ENCODE assay signal across 12 cellular contexts in genomic region chr2:224930124-224930523, GRCh38.
DNase-seq lines count a peak whose midpoint lies in the region; TF ChIP-seq lines count a peak whose summit lies in the region.
"Had no signal": no experiment of that assay in that cellular context is flagged by ENCODE, and none has a peak within 500 bp of the region (broad histone marks: within the 10 kb centered on the region; RNA-seq: fewer than 3 reads in every experiment).

No MANE protein-coding gene starts in this region.

- peak overlapping the region; percentile 5 to 86 (median 72) for H3K27ac ChIP-seq in spleen
- no peak overlapping the region for H3K27ac ChIP-seq in thyroid gland
- no peak overlapping the region for H3K27ac ChIP-seq in esophagus squamous epithelium
- H3K27ac ChIP-seq in esophagus muscularis mucosa (replicated peaks in 1 of 4): no peak overlapping the region

- TF ChIP-seq POLR2A in NB4 (IDR thresholded peaks at IDR 0.05; ENCODE audit: extremely low read depth, insufficient read length) (no peak), spleen (IDR thresholded peaks at IDR 0.05) (no peak), thyroid gland (IDR thresholded peaks at IDR 0.05) (no peak), esophagus squamous epithelium (IDR thresholded peaks at IDR 0.05) (no peak), esophagus muscularis mucosa (IDR thresholded peaks at IDR 0.05; ENCODE audit: low read depth) (no peak)

- H3K4me3 ChIP-seq in NB4 (ENCODE audit: low read depth, low read length) (no peak overlapping the region), spleen (no peak overlapping the region), thyroid gland (replicated peaks in 1 of 3) (no peak overlapping the region), esophagus squamous epithelium (no peak overlapping the region), esophagus muscularis mucosa (no peak overlapping the region)
- H3K4me3 ChIP-seq: skin epidermis had no signal

- H3K4me1 ChIP-seq in spleen (peaks cover 45 to 100% (median 97%) of the 10 kb centered on the region in 6 donors), thyroid gland (peaks cover 14 to 23% of the 10 kb centered on the region in 2 donors), esophagus squamous epithelium (peaks cover 8 to 75% (median 16%) of the 10 kb centered on the region in 3 donors), esophagus muscularis mucosa (peaks cover 0 to 63% (median 30%) of the 10 kb centered on the region in 4 donors)

- no peaks in the 10 kb centered on the region for H3K9me3 Mint-ChIP-seq in activated T-cell treated with anti-CD3 and anti-CD28 coated beads, Interleukin-2, amount 50 U/mL, for 24 hours
- H3K9me3 Mint-ChIP-seq in activated T-helper 1 cell treated with anti-CD3 and anti-CD28 coated beads, Interleukin-12 subunit alpha, Interleukin-12 subunit beta, Interleukin-2, Interleukin-4 antibody, amounts not matched to agents 30 ng/mL and 10 ng/mL and 1 ng/mL, durations not matched to agents 14 hours and 24 hours and 36 hours: no peaks in the 10 kb centered on the region
- H3K9me3 Mint-ChIP-seq: nephron progenitor cell had no signal

- TF ChIP-seq CTCF in NB4 (IDR thresholded peaks at IDR 0.05; ENCODE audit: low read depth, low read length) (no peak), spleen (IDR thresholded peaks at IDR 0.05 in 8 of 11, conservative IDR thresholded peaks at IDR 0.05 in 3 of 11) (no peak), thyroid gland (IDR thresholded peaks at IDR 0.05) (no peak), esophagus squamous epithelium (IDR thresholded peaks at IDR 0.05) (no peak), esophagus muscularis mucosa (IDR thresholded peaks at IDR 0.05) (no peak)

- H3K27me3 Mint-ChIP-seq in activated T-cell treated with anti-CD3 and anti-CD28 coated beads, Interleukin-2, amount 50 U/mL, for 24 hours: no peaks in the 10 kb centered on the region
- H3K27me3 Mint-ChIP-seq in activated T-helper 1 cell treated with anti-CD3 and anti-CD28 coated beads, Interleukin-12 subunit alpha, Interleukin-12 subunit beta, Interleukin-2, Interleukin-4 antibody, amounts not matched to agents 30 ng/mL and 10 ng/mL and 1 ng/mL, durations not matched to agents 14 hours and 24 hours and 36 hours (ENCODE audit: insufficient read depth): no peaks in the 10 kb centered on the region

- H3K4me1 Mint-ChIP-seq in activated T-cell treated with anti-CD3 and anti-CD28 coated beads, Interleukin-2, amount 50 U/mL, for 24 hours (ENCODE audit: low read depth): peaks cover 100% of the 10 kb centered on the region
- peaks cover 100% of the 10 kb centered on the region for H3K4me1 Mint-ChIP-seq in activated T-helper 1 cell treated with anti-CD3 and anti-CD28 coated beads, Interleukin-12 subunit alpha, Interleukin-12 subunit beta, Interleukin-2, Interleukin-4 antibody, amounts not matched to agents 30 ng/mL and 10 ng/mL and 1 ng/mL, durations not matched to agents 14 hours and 24 hours and 36 hours (ENCODE audit: low read depth)
- H3K4me1 Mint-ChIP-seq: nephron progenitor cell had no signal

- intact Hi-C loops in activated T-helper 1 cell treated with anti-CD3 and anti-CD28 coated beads, Interleukin-12 subunit alpha, Interleukin-12 subunit beta, Interleukin-2, Interleukin-4 antibody, amounts not matched to agents 30 ng/mL and 10 ng/mL and 1 ng/mL, durations not matched to agents 14 hours and 24 hours and 36 hours (cut with micrococcal nuclease): loop anchor here (5.0 to 10.0 kb wide), 2 partner anchors 988 to 1865 kb away; partner anchors contain the start of gene IRS1
- intact Hi-C loops in spleen (cut with DNase I; ENCODE audit: low total_unique reads) (loop anchor here (10.0 kb wide), 1 partner anchor 75 kb away; no protein-coding TSS in a partner anchor), thyroid gland (cut with DNase I) (no loop called here), esophagus squamous epithelium (cut with DNase I) (no loop called here), esophagus muscularis mucosa (cut with DNase I) (no loop called here)

- WGBS in spleen, 5 donors: 7 to 30% (median 18%) methylated on average over 5 of the region's 5 CpGs
- WGBS in thyroid gland, 2 donors: 59 to 72% methylated on average over 5 of the region's 5 CpGs
- WGBS in esophagus squamous epithelium, 2 donors: 41 to 74% methylated on average over 4 to 5 of the region's 5 CpGs
- 74% methylated on average over 5 of the region's 5 CpGs for WGBS in esophagus muscularis mucosa

- H3K27me3 ChIP-seq in spleen (replicated peaks in 1 of 7) (no peaks in the 10 kb centered on the region), thyroid gland (no peaks in the 10 kb centered on the region), esophagus squamous epithelium (no peaks in the 10 kb centered on the region), esophagus muscularis mucosa (no peaks in the 10 kb centered on the region)

- no peak for TF ChIP-seq EP300 in esophagus muscularis mucosa (IDR thresholded peaks at IDR 0.05)

- peaks cover 0 to 70% (median 6%) of the 10 kb centered on the region in 6 donors for H3K36me3 ChIP-seq in spleen
- no peaks in the 10 kb centered on the region for H3K36me3 ChIP-seq in thyroid gland
- no peaks in the 10 kb centered on the region for H3K36me3 ChIP-seq in esophagus squamous epithelium
- no peaks in the 10 kb centered on the region for H3K36me3 ChIP-seq in esophagus muscularis mucosa

- peaks cover 89% of the 10 kb centered on the region for H3K36me3 Mint-ChIP-seq in activated T-cell treated with anti-CD3 and anti-CD28 coated beads, Interleukin-2, amount 50 U/mL, for 24 hours (ENCODE audit: low read depth)
- H3K36me3 Mint-ChIP-seq in activated T-helper 1 cell treated with anti-CD3 and anti-CD28 coated beads, Interleukin-12 subunit alpha, Interleukin-12 subunit beta, Interleukin-2, Interleukin-4 antibody, amounts not matched to agents 30 ng/mL and 10 ng/mL and 1 ng/mL, durations not matched to agents 14 hours and 24 hours and 36 hours (ENCODE audit: low read depth): peaks cover 64% of the 10 kb centered on the region

- peak overlapping the region; percentile 100 for H3K27ac Mint-ChIP-seq in activated T-cell treated with anti-CD3 and anti-CD28 coated beads, Interleukin-2, amount 50 U/mL, for 24 hours
- peak overlapping the region; percentile 84 for H3K27ac Mint-ChIP-seq in activated T-helper 1 cell treated with anti-CD3 and anti-CD28 coated beads, Interleukin-12 subunit alpha, Interleukin-12 subunit beta, Interleukin-2, Interleukin-4 antibody, amounts not matched to agents 30 ng/mL and 10 ng/mL and 1 ng/mL, durations not matched to agents 14 hours and 24 hours and 36 hours
- H3K27ac Mint-ChIP-seq: nephron progenitor cell had no signal

- peak overlapping the region; percentile 63 for H3K4me3 Mint-ChIP-seq in activated T-cell treated with anti-CD3 and anti-CD28 coated beads, Interleukin-2, amount 50 U/mL, for 24 hours
- peak overlapping the region; percentile 63 for H3K4me3 Mint-ChIP-seq in activated T-helper 1 cell treated with anti-CD3 and anti-CD28 coated beads, Interleukin-12 subunit alpha, Interleukin-12 subunit beta, Interleukin-2, Interleukin-4 antibody, amounts not matched to agents 30 ng/mL and 10 ng/mL and 1 ng/mL, durations not matched to agents 14 hours and 24 hours and 36 hours
- H3K4me3 Mint-ChIP-seq: nephron progenitor cell had no signal

- DNase-seq in activated T-cell treated with anti-CD3 and anti-CD28 coated beads, Interleukin-2, amount 50 U/mL, for 24 hours: no peak
- DNase-seq in activated T-cell treated with anti-CD3 and anti-CD28 coated beads for 4 hours: no peak
- peak; percentile 70 for DNase-seq in NB4 (ENCODE audit: low read depth)
- no peak for DNase-seq in activated T-helper 1 cell treated with anti-CD3 and anti-CD28 coated beads, Interleukin-12 subunit alpha, Interleukin-12 subunit beta, Interleukin-2, Interleukin-4 antibody, amounts not matched to agents 30 ng/mL and 10 ng/mL and 1 ng/mL, durations not matched to agents 14 hours and 24 hours and 36 hours (ENCODE audit: low spot score)
- DNase-seq in spleen: no peak
- no peak for DNase-seq in thyroid gland
- no peak for DNase-seq in esophagus squamous epithelium (lab: John Stamatoyannopoulos, UW)
- DNase-seq in esophagus muscularis mucosa (ENCODE audit: extremely low spot score): no peak
- DNase-seq: activated CD4-positive, CD25-positive, alpha-beta regulatory T cell treated with anti-CD3 and anti-CD28 coated beads, Interleukin-2, amount 50 U/mL, for 72 hours; amygdala; nephron progenitor cell had no signal

- no peaks in the 10 kb centered on the region for H3K9me3 ChIP-seq in spleen
- H3K9me3 ChIP-seq in thyroid gland: no peaks in the 10 kb centered on the region
- no peaks in the 10 kb centered on the region for H3K9me3 ChIP-seq in esophagus squamous epithelium
- no peaks in the 10 kb centered on the region for H3K9me3 ChIP-seq in esophagus muscularis mucosa

Comparison
In these comparisons a context has a peak if more than half of its experiments do, and no peak if none do; other contexts are left out.
1. H3K27ac ChIP-seq: peak in spleen (8 of 8); none in thyroid gland (0 of 3), esophagus squamous epithelium (0 of 4) and esophagus muscularis mucosa (0 of 4).
2. intact Hi-C loops: an anchor here in activated T-helper 1 cell treated with anti-CD3 and anti-CD28 coated beads, Interleukin-12 subunit alpha, Interleukin-12 subunit beta, Interleukin-2, Interleukin-4 antibody, amounts not matched to agents 30 ng/mL and 10 ng/mL and 1 ng/mL, durations not matched to agents 14 hours and 24 hours and 36 hours (5.0 to 10.0 kb wide) and spleen (10.0 kb wide); none called in thyroid gland, esophagus squamous epithelium and esophagus muscularis mucosa.